ENCODE assay signal across 20 cellular contexts in the genomic region with DNA sequence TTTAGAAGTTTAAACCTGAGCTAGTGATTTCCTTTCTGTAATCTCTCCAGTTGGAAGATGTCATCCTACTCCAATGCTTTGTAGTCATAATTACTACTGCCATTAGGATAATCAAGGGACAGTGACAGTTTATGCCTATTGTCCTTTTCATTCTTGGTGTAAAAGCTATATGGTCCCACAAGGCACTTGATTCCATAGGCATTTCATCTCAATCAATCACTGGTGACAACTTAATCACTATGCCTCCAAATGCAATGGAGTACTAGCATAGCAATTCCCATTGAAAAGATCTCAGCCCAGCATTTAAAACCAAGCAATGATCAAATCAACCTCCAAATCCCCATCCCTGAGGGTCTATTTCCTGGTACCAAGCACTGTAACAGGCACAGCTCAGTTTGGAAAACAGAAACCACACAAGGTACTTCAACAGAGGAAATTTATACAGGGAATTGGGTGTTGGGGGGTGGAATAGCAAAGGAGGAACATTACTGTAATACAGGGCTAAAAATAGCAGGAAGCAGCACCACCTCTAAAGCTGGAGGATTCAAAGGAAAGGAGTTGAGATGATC. TPM values are rescaled to one million over a fixed set of nuclear protein-coding genes. Genes with fewer than 3 reads are reported as not detected.
DNase-seq lines count a peak whose midpoint lies in the region; ATAC-seq, FAIRE-seq and TF ChIP-seq lines count a peak whose summit lies in the region.
"Had no signal": no experiment of that assay in that cellular context is flagged by ENCODE, and none has a peak within 500 bp of the region (broad histone marks: within the 10 kb centered on the region; RNA-seq: fewer than 3 reads in every experiment).

No MANE protein-coding gene starts in this region.

- H3K9me3 ChIP-seq in endothelial cell of umbilical vein (replicated peaks; ENCODE audit: control insufficient read depth, insufficient read depth, low read length) (no peaks in the 10 kb centered on the region), endodermal cell (ENCODE audit: control insufficient read depth, low read length) (no peaks in the 10 kb centered on the region)

- no peaks in the 10 kb centered on the region for H3K36me3 Mint-ChIP-seq in activated T-cell treated with anti-CD3 and anti-CD28 coated beads, Interleukin-2, amount 50 U/mL, for 72 hours (ENCODE audit: insufficient read depth in 2 of 2)
- no peaks in the 10 kb centered on the region for H3K36me3 Mint-ChIP-seq in endodermal cell (ENCODE audit: low read depth)

- H3K9me1 ChIP-seq in endothelial cell of umbilical vein (replicated peaks; ENCODE audit: control insufficient read depth, extremely low read depth, insufficient read depth, low read length), result no peaks in the 10 kb centered on the region

- no peak for TF ChIP-seq CTCF in endothelial cell of umbilical vein (IDR thresholded peaks at IDR 0.05; ENCODE audit: extremely low read depth in 1 of 2, insufficient read depth in 1 of 2, low read depth in 1 of 2, low read length in 2 of 2)
- TF ChIP-seq CTCF in endodermal cell (conservative IDR thresholded peaks at IDR 0.05), result no peak

- H3K27me3 Mint-ChIP-seq in activated T-cell treated with anti-CD3 and anti-CD28 coated beads, Interleukin-2, amount 50 U/mL, for 72 hours (ENCODE audit: low read depth), result peaks cover 35% of the 10 kb centered on the region
- peaks cover 7% of the 10 kb centered on the region for H3K27me3 Mint-ChIP-seq in endodermal cell (ENCODE audit: insufficient read depth)

- CTCF ChIA-PET in HEK293T (lab: Yijun Ruan, JAX), result interaction anchor here (0.6 to 3.9 kb wide), 2 partner anchors 7 to 1246 kb away, joined by 3 to 16 read pairs; no protein-coding TSS in a partner anchor
- CTCF ChIA-PET in endothelial cell of umbilical vein (lab: Charles Lee), result interaction anchor here (1.1 to 1.2 kb wide), 2 partner anchors 11 to 257 kb away, joined by 3 to 5 read pairs; no protein-coding TSS in a partner anchor

- no peak overlapping the region for H3K9ac ChIP-seq in endothelial cell of umbilical vein (replicated peaks; ENCODE audit: extremely low read depth, insufficient read depth, low read length)
- H3K9ac ChIP-seq in endodermal cell (ENCODE audit: extremely low read depth, low read length, poor library complexity, severe bottlenecking), result no peak overlapping the region
- H3K9ac ChIP-seq: GM23248 had no signal

- H2AFZ ChIP-seq in endothelial cell of umbilical vein (ENCODE audit: low read depth, low read length), result no peak overlapping the region
- H2AFZ ChIP-seq: GM23248 had no signal

- no peak for TF ChIP-seq POLR2A in endothelial cell of umbilical vein (IDR thresholded peaks at IDR 0.05; ENCODE audit: low read depth, low read length)

- H3K4me3 ChIP-seq in endothelial cell of umbilical vein (replicated peaks in 1 of 3; ENCODE audit: insufficient read depth in 1 of 3, low read depth in 1 of 3, low read length in 3 of 3), result no peak overlapping the region
- no peak overlapping the region for H3K4me3 ChIP-seq in endodermal cell (ENCODE audit: low read length)
- H3K4me3 ChIP-seq: GM12878, GM23248 had no signal

- H3K36me3 ChIP-seq in endothelial cell of umbilical vein (ENCODE audit: control insufficient read depth in 2 of 2, extremely low read depth in 1 of 2, insufficient read depth in 2 of 2, low read length in 2 of 2) (no peaks in the 10 kb centered on the region), endodermal cell (ENCODE audit: control insufficient read depth, insufficient read depth, low read length) (no peaks in the 10 kb centered on the region)

- H3K27ac ChIP-seq in endothelial cell of umbilical vein (ENCODE audit: insufficient read depth, low read depth, low read length), result no peak overlapping the region
- H3K27ac ChIP-seq in endodermal cell (ENCODE audit: low read depth, low read length), result no peak overlapping the region
- H3K27ac ChIP-seq: GM23248 had no signal

- no peak overlapping the region for H3K4me2 ChIP-seq in endothelial cell of umbilical vein (ENCODE audit: insufficient read depth, low read length)

- no peaks in the 10 kb centered on the region for H3K27me3 ChIP-seq in endothelial cell of umbilical vein (ENCODE audit: control insufficient read depth in 2 of 2, insufficient read depth in 2 of 2, low read length in 2 of 2)
- no peaks in the 10 kb centered on the region for H3K27me3 ChIP-seq in endodermal cell (ENCODE audit: control insufficient read depth, insufficient read depth, low read length, poor library complexity, severe bottlenecking)

- dilution Hi-C loops in endothelial cell of umbilical vein (cut with MboI; ENCODE audit: extremely low pct_ligation_motif_present, low sequenced_read_pairs), result no loop called here

- H3K9me3 Mint-ChIP-seq in activated T-cell treated with anti-CD3 and anti-CD28 coated beads, Interleukin-2, amount 50 U/mL, for 72 hours, result no peaks in the 10 kb centered on the region
- no peaks in the 10 kb centered on the region for H3K9me3 Mint-ChIP-seq in endodermal cell
- H3K9me3 Mint-ChIP-seq: HFFc6 had no signal

- peaks cover 9% of the 10 kb centered on the region for H3K4me1 Mint-ChIP-seq in activated T-cell treated with anti-CD3 and anti-CD28 coated beads, Interleukin-2, amount 50 U/mL, for 72 hours (ENCODE audit: low read depth)
- H3K4me1 Mint-ChIP-seq in endodermal cell, result peaks cover 7% of the 10 kb centered on the region

- H4K20me1 ChIP-seq in endothelial cell of umbilical vein (replicated peaks; ENCODE audit: control insufficient read depth, extremely low read depth, insufficient read depth, low read length), result no peaks in the 10 kb centered on the region

- H3K4me3 Mint-ChIP-seq in activated T-cell treated with anti-CD3 and anti-CD28 coated beads, Interleukin-2, amount 50 U/mL, for 72 hours, result no peak overlapping the region
- no peak overlapping the region for H3K4me3 Mint-ChIP-seq in endodermal cell
- H3K4me3 Mint-ChIP-seq: CD4-positive, alpha-beta memory T cell; HFFc6 had no signal

- intact Hi-C loops in endothelial cell of umbilical vein (cut with micrococcal nuclease), result no loop called here

- H3K27ac Mint-ChIP-seq in activated T-cell treated with anti-CD3 and anti-CD28 coated beads, Interleukin-2, amount 50 U/mL, for 72 hours, result no peak overlapping the region
- no peak overlapping the region for H3K27ac Mint-ChIP-seq in endodermal cell
- H3K27ac Mint-ChIP-seq: CD4-positive, alpha-beta memory T cell; HFFc6 had no signal

- ATAC-seq in activated T-cell treated with anti-CD3 and anti-CD28 coated beads, Interleukin-2, amount 50 U/mL, for 72 hours (replicated peaks in 1 of 2), result no peak
- ATAC-seq: GM12878 had no signal

- FAIRE-seq in endothelial cell of umbilical vein (lab: Jason Lieb, UNC), result no peak
- FAIRE-seq: D721Med, GM12878, GM19239, H1 had no signal

- POLR2A ChIA-PET in HEK293T (lab: Yijun Ruan, JAX), result interaction anchor here (1.0 kb wide), 1 partner anchor 51 kb away, joined by 3 read pairs; the partner anchor contains the start of gene FHIP2A
- POLR2A ChIA-PET in endothelial cell of umbilical vein (lab: Charles Lee), result no interaction called here

- H3K4me1 ChIP-seq in endothelial cell of umbilical vein (ENCODE audit: control insufficient read depth, extremely low read depth, insufficient read depth, low read length) (peaks cover 23% of the 10 kb centered on the region), endodermal cell (ENCODE audit: control insufficient read depth, insufficient read depth, low read length) (peaks cover 3% of the 10 kb centered on the region)

- BruUV-seq in endothelial cell of umbilical vein (replicated peaks; lab: Mats Ljungman, UMichigan), result TSS peak; percentile 2

- H3K79me2 ChIP-seq in endothelial cell of umbilical vein (ENCODE audit: control insufficient read depth, insufficient read depth, low read length), result no peaks in the 10 kb centered on the region

- DNase-seq in NCI-H82 (lab: John Stamatoyannopoulos, UW) (peak; percentile 25), NCI-H82 treated with DMSO at 0.1 percent for 48 hours (lab: John Stamatoyannopoulos, UW; ENCODE audit: unreplicated experiment) (no peak), HEK293T (ENCODE audit: extremely low spot score) (no peak), endothelial cell of umbilical vein (ENCODE audit: low read depth, low spot score) (no peak), endodermal cell (no peak)
- no peak for DNase-seq in activated T-cell treated with anti-CD3 and anti-CD28 coated beads, Interleukin-2, amount 50 U/mL, for 72 hours
- DNase-seq: C1 segment of cervical spinal cord; CD4-positive, alpha-beta memory T cell; DMS 273 treated with DMSO at 0.1 percent for 48 hours; DMS79; EL; GDM1; GM23248; H7; HCEC 1CT; HFFc6 had no signal

TF ChIP-seq in HEK293T, 16 proteins besides CTCF, POLR2A, EP300 and RAD21 (continues in another document):
- TF ChIP-seq ARNT (IDR thresholded peaks at IDR 0.05), result no peak

TF ChIP-seq in endothelial cell of umbilical vein, 7 proteins besides CTCF, POLR2A, EP300 and RAD21:
- TF ChIP-seq GATA2 (IDR thresholded peaks at IDR 0.05; ENCODE audit: insufficient read depth, insufficient read length, low read depth, low read length) (no peak), EZH2 (IDR thresholded peaks at IDR 0.05; ENCODE audit: borderline replicate concordance, low read depth, low read length, severe bottlenecking) (no peak), JUN (IDR thresholded peaks at IDR 0.05; ENCODE audit: borderline replicate concordance, insufficient read depth, insufficient read length, low read depth) (no peak), MAX (IDR thresholded peaks at IDR 0.05; ENCODE audit: insufficient read depth, insufficient read length) (no peak)

RNA-seq across cellular contexts. Expression of gene FHIP2A, which starts 51.0 kb away (rescaled TPM):
- total RNA-seq in endothelial cell of umbilical vein, result 34.8 and 39.6 TPM in 2 replicates
- 10.5 and 13.3 TPM in 2 replicates for polyA plus RNA-seq in endothelial cell of umbilical vein
- polyA plus RNA-seq in endothelial cell of umbilical vein (2011; cell fraction: cytosol; rRNA removed), result 8.3 and 8.7 TPM in 2 replicates
- polyA plus RNA-seq in endothelial cell of umbilical vein (2011; cell fraction: nucleus; rRNA removed), result 50.7 and 58.3 TPM in 2 replicates
- 21.1 and 24.6 TPM in 2 replicates for polyA plus RNA-seq in endothelial cell of umbilical vein (2012)
- 30.5 and 39.0 TPM in 2 replicates for polyA minus RNA-seq in endothelial cell of umbilical vein
- 18.3 TPM for polyA minus RNA-seq in endothelial cell of umbilical vein (2011; cell fraction: cytosol; rRNA and poly(A)+ RNA removed)
- polyA minus RNA-seq in endothelial cell of umbilical vein (2011; cell fraction: nucleus; rRNA and poly(A)+ RNA removed), result 59.9 and 64.7 TPM in 2 replicates
- 10 to 100 TPM; 20.4 to 25.6 TPM for total RNA-seq in activated T-cell treated with anti-CD3 and anti-CD28 coated beads, Interleukin-2, amount 50 U/mL, for 72 hours
- 10 to 100 TPM; 24.4 to 28.8 TPM for total RNA-seq in endodermal cell
- 14.6 TPM for polyA plus RNA-seq in endodermal cell (2013, experiment 1 of 2)
- polyA plus RNA-seq in endodermal cell (2013, experiment 2 of 2), result 14.4 TPM
